20 cellular contexts compared by ENCODE assay signal in genomic region chr4:182901337-182901736, GRCh38.
"Had no signal": no experiment of that assay in that cellular context is flagged by ENCODE, and none has a peak within 500 bp of the region (broad histone marks: within the 10 kb centered on the region; RNA-seq: fewer than 3 reads in every experiment).

No MANE protein-coding gene starts in this region.

- H3K27me3 Mint-ChIP-seq: central memory CD8-positive, alpha-beta T cell; effector memory CD8-positive, alpha-beta T cell; natural killer cell treated with Interleukin-12 subunit alpha and Interleukin-12 subunit beta and Interleukin-15 and Interleukin-18, amount 100 ng/mL, for 72 hours had no signal

- ATAC-seq: effector memory CD8-positive, alpha-beta T cell; natural killer cell treated with Interleukin-12 subunit alpha and Interleukin-12 subunit beta and Interleukin-15 and Interleukin-18, amount 100 ng/mL, for 72 hours; stimulated activated effector memory CD8-positive, alpha-beta T cell treated with anti-CD3 and anti-CD28 coated beads, Interleukin-12 subunit alpha, Interleukin-12 subunit beta, amount 100 ng/mL, for 72 hours had no signal

- H3K27me3 ChIP-seq: esophagus squamous epithelium, right atrium auricular region, sigmoid colon, stomach, thyroid gland, upper lobe of left lung had no signal

- H3K9me3 Mint-ChIP-seq: central memory CD8-positive, alpha-beta T cell; effector memory CD8-positive, alpha-beta T cell; natural killer cell treated with Interleukin-12 subunit alpha and Interleukin-12 subunit beta and Interleukin-15 and Interleukin-18, amount 100 ng/mL, for 72 hours; neural crest cell; stimulated activated effector memory CD8-positive, alpha-beta T cell treated with anti-CD3 and anti-CD28 coated beads, Interleukin-12 subunit alpha, Interleukin-12 subunit beta, amount 100 ng/mL, for 72 hours had no signal

- H3K4me3 Mint-ChIP-seq: central memory CD8-positive, alpha-beta T cell; effector memory CD8-positive, alpha-beta T cell; natural killer cell treated with Interleukin-12 subunit alpha and Interleukin-12 subunit beta and Interleukin-15 and Interleukin-18, amount 100 ng/mL, for 72 hours; neural crest cell; stimulated activated effector memory CD8-positive, alpha-beta T cell treated with anti-CD3 and anti-CD28 coated beads, Interleukin-12 subunit alpha, Interleukin-12 subunit beta, amount 100 ng/mL, for 72 hours had no signal

- H3K27ac ChIP-seq: esophagus squamous epithelium, parathyroid adenoma, prostate gland, right atrium auricular region, sigmoid colon, stomach, upper lobe of left lung had no signal

- H3K4me1 ChIP-seq: esophagus squamous epithelium, parathyroid adenoma, prostate gland, right atrium auricular region, sigmoid colon had no signal

- H3K9me3 ChIP-seq: esophagus squamous epithelium, prostate gland, right atrium auricular region, sigmoid colon, stomach, thyroid gland, upper lobe of left lung had no signal

- H3K4me3 ChIP-seq: esophagus squamous epithelium, prostate gland, right atrium auricular region, sigmoid colon, stomach, thyroid gland, upper lobe of left lung had no signal

- H3K27ac Mint-ChIP-seq: natural killer cell treated with Interleukin-12 subunit alpha and Interleukin-12 subunit beta and Interleukin-15 and Interleukin-18, amount 100 ng/mL, for 72 hours; stimulated activated effector memory CD8-positive, alpha-beta T cell treated with anti-CD3 and anti-CD28 coated beads, Interleukin-12 subunit alpha, Interleukin-12 subunit beta, amount 100 ng/mL, for 72 hours had no signal

- H3K36me3 ChIP-seq: right atrium auricular region had no signal

- DNase-seq: cortex of kidney; effector memory CD8-positive, alpha-beta T cell; erythroblast; esophagus squamous epithelium; head of caudate nucleus; mesendoderm; sigmoid colon; stimulated activated CD4-positive, alpha-beta T cell treated with anti-CD3 and anti-CD28 coated beads, Interleukin-2, amount 100 ng/mL, for 24 hours; stimulated activated CD4-positive, alpha-beta T cell treated with anti-CD3 and anti-CD28 coated beads, Interleukin-4, amount 100 ng/mL, for 24 hours; stimulated activated naive CD4-positive, alpha-beta T cell treated with Interleukin-2 at 50 U/mL for 16 hours; stomach had no signal
